Comparison of ENCODE assay signal across 2 cellular contexts in the genomic region with DNA sequence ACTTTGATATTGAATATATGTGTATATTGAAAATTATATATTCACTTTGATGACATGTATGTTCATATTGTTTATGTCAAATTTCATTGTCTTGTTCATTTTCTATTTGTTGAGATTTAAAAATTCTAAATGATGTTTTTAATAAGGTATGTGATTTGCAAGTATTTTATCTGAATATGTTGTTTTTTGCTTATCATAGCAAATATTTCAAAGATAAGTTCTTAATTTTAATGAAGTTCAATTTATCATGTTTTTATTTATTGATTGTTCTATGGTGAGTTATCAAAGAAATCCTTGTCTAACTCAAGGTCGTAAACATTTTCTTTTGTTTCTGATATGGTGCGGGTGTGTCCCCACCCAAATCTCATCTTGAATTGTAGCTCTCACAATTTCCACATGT.
A peak's percentile ranks its signal among the peaks of the same experiment; 100 is the strongest.
TF ChIP-seq lines count a peak whose summit lies in the region.

No MANE protein-coding gene starts in this region.

TF ChIP-seq in HepG2, 621 proteins besides CTCF, POLR2A, EP300 and RAD21:
- TF ChIP-seq ZNF362 (CRISPR knock-in tag; IDR thresholded peaks at IDR 0.05; ENCODE audit: borderline replicate concordance) (no peak), MAFF (IDR thresholded peaks at IDR 0.05; ENCODE audit: low read depth, low read length) (peak; percentile 34; the same call in 1 of the 2 replicates), MAFK (conservative IDR thresholded peaks at IDR 0.05 in 1 of 2, IDR thresholded peaks at IDR 0.05 in 1 of 2; ENCODE audit: low read length in 2 of 2) (peak in 1 of 2 experiments; percentile 73; a peak in 2 of 4 replicates), SKI (IDR thresholded peaks at IDR 0.05; ENCODE audit: partially characterized antibody) (no peak)

TF ChIP-seq in K562, 482 proteins besides CTCF, POLR2A, EP300 and RAD21:
- peak; percentile 82 for TF ChIP-seq ZNF316 (IDR thresholded peaks at IDR 0.05)
- TF ChIP-seq FOXP1 (CRISPR knock-in tag; IDR thresholded peaks at IDR 0.05), result no peak
- TF ChIP-seq C11orf30 (IDR thresholded peaks at IDR 0.05; ENCODE audit: low read depth), result peak; percentile 40; the same call in 1 of the 2 replicates
